ENCODE assay signal across 2 cellular contexts in genomic region chr13:102915393-102915792, GRCh38.
"Had no signal": no experiment of that assay in that cellular context is flagged by ENCODE, and none has a peak within 500 bp of the region (broad histone marks: within the 10 kb centered on the region; RNA-seq: fewer than 3 reads in every experiment).

No MANE protein-coding gene starts in this region.

- H3K4me2 ChIP-seq: GM23338 had no signal

- H3K27ac ChIP-seq: HL-60 had no signal

- H3K4me3 ChIP-seq: GM23338 had no signal

- H2AFZ ChIP-seq: GM23338 had no signal
